Comparison of ENCODE assay signal across 17 cellular contexts in the genomic region with DNA sequence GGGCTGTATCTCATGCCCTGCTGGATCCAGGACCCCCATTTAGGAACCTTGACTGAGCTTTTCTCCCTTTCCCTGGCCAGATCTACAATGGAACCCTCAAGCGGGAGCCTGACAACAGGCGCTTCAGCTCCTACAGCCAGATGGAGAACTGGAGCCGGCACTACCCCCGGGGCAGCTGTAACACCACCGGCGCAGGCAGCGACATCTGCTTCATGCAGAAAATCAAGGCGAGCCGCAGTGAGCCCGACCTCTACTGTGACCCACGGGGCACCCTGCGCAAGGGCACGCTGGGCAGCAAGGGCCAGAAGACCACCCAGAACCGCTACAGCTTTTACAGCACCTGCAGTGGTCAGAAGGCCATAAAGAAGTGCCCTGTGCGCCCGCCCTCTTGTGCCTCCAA. TPM values are rescaled to one million over a fixed set of nuclear protein-coding genes. Genes with fewer than 3 reads are reported as not detected.
DNase-seq lines count a peak whose midpoint lies in the region; ATAC-seq and TF ChIP-seq lines count a peak whose summit lies in the region.
"Had no signal": no experiment of that assay in that cellular context is flagged by ENCODE, and none has a peak within 500 bp of the region (broad histone marks: within the 10 kb centered on the region; RNA-seq: fewer than 3 reads in every experiment).

No MANE protein-coding gene starts in this region.

- TF ChIP-seq CTCF in BE2C (IDR thresholded peaks at IDR 0.05; ENCODE audit: low read depth, low read length), result no peak
- TF ChIP-seq CTCF in mammary epithelial cell (conservative IDR thresholded peaks at IDR 0.05 in 1 of 2, IDR thresholded peaks at IDR 0.05 in 1 of 2; ENCODE audit: extremely low read depth in 1 of 2, insufficient read depth in 1 of 2, low read depth in 1 of 2, low read length in 2 of 2), result no peak
- no peak for TF ChIP-seq CTCF in lower lobe of right lung (IDR thresholded peaks at IDR 0.05)

- H3K27me3 ChIP-seq in BE2C, result no peaks in the 10 kb centered on the region
- no peaks in the 10 kb centered on the region for H3K27me3 ChIP-seq in mammary epithelial cell (ENCODE audit: insufficient read depth, low read length)
- H3K27me3 ChIP-seq in lower lobe of right lung (ENCODE audit: low read depth), result no peaks in the 10 kb centered on the region

- in situ Hi-C loops in mammary epithelial cell (cut with MboI; ENCODE audit: low sequenced_read_pairs in 2 of 2), result no loop called here

- dilution Hi-C loops in mammary epithelial cell (cut with HindIII; ENCODE audit: low sequenced_read_pairs), result no loop called here

- ATAC-seq in lower lobe of right lung, result no peak
- ATAC-seq in HG02642 (IDR thresholded peaks at IDR 0.05; ENCODE audit: poor library complexity, unreplicated experiment), result no peak
- ATAC-seq: A549, HepG2 had no signal

- WGBS in mammary epithelial cell (ENCODE audit: low coverage, missing lambda C conversion rate), result 97% methylated on average over 11 of the region's 16 CpGs

- intact Hi-C loops in mammary epithelial cell (cut with micrococcal nuclease) (no loop called here), lower lobe of right lung (cut with DNase I) (no loop called here)

- BruUV-seq in mammary epithelial cell (replicated peaks; lab: Mats Ljungman, UMichigan), result no TSS peak

- no peak overlapping the region for H2AFZ ChIP-seq in mammary epithelial cell (ENCODE audit: low read depth, low read length)
- H2AFZ ChIP-seq: PC-9 had no signal

- DNase-seq in BE2C (peak; percentile 54), NCI-H1694 treated with DMSO at 0.1 percent for 48 hours (lab: John Stamatoyannopoulos, UW) (peak; percentile 65), mammary epithelial cell (no peak), lower lobe of right lung (peak; percentile 31), NCI-H1048 (lab: John Stamatoyannopoulos, UW) (no peak), NCI-H1417 (lab: John Stamatoyannopoulos, UW) (no peak), NOMO-1 treated with dmso at 0.1 percent for 144 hours (lab: John Stamatoyannopoulos, UW; ENCODE audit: unreplicated experiment) (no peak)
- DNase-seq: KBM-7, NCI-H2081, NCI-H774, PC-9 had no signal

- H3K36me3 ChIP-seq in BE2C (no peaks in the 10 kb centered on the region), mammary epithelial cell (ENCODE audit: insufficient read depth, low read length) (peaks cover 30% of the 10 kb centered on the region), lower lobe of right lung (no peaks in the 10 kb centered on the region)
- H3K36me3 ChIP-seq: SJSA1 had no signal

- H3K9me3 ChIP-seq in BE2C, result no peaks in the 10 kb centered on the region
- no peaks in the 10 kb centered on the region for H3K9me3 ChIP-seq in mammary epithelial cell (replicated peaks; ENCODE audit: insufficient read depth, low read length)
- no peaks in the 10 kb centered on the region for H3K9me3 ChIP-seq in lower lobe of right lung
- H3K9me3 ChIP-seq: A549, SJSA1 had no signal

- H3K9ac ChIP-seq in mammary epithelial cell (ENCODE audit: insufficient read depth, low read length), result no peak overlapping the region

- H3K27ac ChIP-seq in mammary epithelial cell (ENCODE audit: insufficient read depth, low read depth, low read length), result peak overlapping the region; percentile 98
- H3K27ac ChIP-seq in lower lobe of right lung, result no peak overlapping the region
- H3K27ac ChIP-seq: A549, PC-9, SJSA1 had no signal

- H3K4me1 ChIP-seq in BE2C, result peaks cover 25% of the 10 kb centered on the region
- H3K4me1 ChIP-seq in mammary epithelial cell (ENCODE audit: insufficient read depth, low read length), result peaks cover 58% of the 10 kb centered on the region
- H3K4me1 ChIP-seq in lower lobe of right lung, result peaks cover 38% of the 10 kb centered on the region
- H3K4me1 ChIP-seq: SJSA1 had no signal

- no peaks in the 10 kb centered on the region for H4K20me1 ChIP-seq in mammary epithelial cell (ENCODE audit: insufficient read depth, low read length)

- no peak overlapping the region for H3K4me3 ChIP-seq in BE2C (ENCODE audit: low read depth, low read length)
- no peak overlapping the region for H3K4me3 ChIP-seq in mammary epithelial cell (replicated peaks in 1 of 3; ENCODE audit: insufficient read depth in 1 of 3, low read depth in 2 of 3, low read length in 3 of 3)
- no peak overlapping the region for H3K4me3 ChIP-seq in lower lobe of right lung
- H3K4me3 ChIP-seq: A549, PC-9, SJSA1 had no signal

- H3K4me2 ChIP-seq in mammary epithelial cell (ENCODE audit: insufficient read depth, low read depth, low read length), result no peak overlapping the region
- H3K4me2 ChIP-seq: A549, PC-9 had no signal

- CTCF ChIA-PET in mammary epithelial cell (lab: Charles Lee; ENCODE audit: low non-redundant PET), result no interaction called here

- peaks cover 79% of the 10 kb centered on the region for H3K79me2 ChIP-seq in mammary epithelial cell (ENCODE audit: insufficient read depth, low read length)

RNA-seq across cellular contexts. Expression of gene PKP1, which starts 29.8 kb away (rescaled TPM):
- polyA plus RNA-seq in BE2C (2012; ENCODE audit: insufficient read depth, insufficient read length, low read depth), result 0.93 TPM
- 100 to 1,000 TPM; 102 to 201 TPM for total RNA-seq in mammary epithelial cell
- polyA plus RNA-seq in mammary epithelial cell, result 155 TPM
- 253 TPM for polyA minus RNA-seq in mammary epithelial cell
- 2.2 TPM for total RNA-seq in lower lobe of right lung
- total RNA-seq: H4, HepG2, SJSA1 had no signal
- polyA plus RNA-seq: A549, CD14-positive monocyte, HepG2 had no signal

Comparison
In these comparisons a context has a peak if more than half of its experiments do, and no peak if none do; other contexts are left out.
1. DNase-seq: peak in BE2C (single experiment), NCI-H1694 treated with DMSO at 0.1 percent for 48 hours (single experiment) and lower lobe of right lung (single experiment); none in mammary epithelial cell (single experiment), NCI-H1048 (single experiment), NCI-H1417 (0 of 3) and NOMO-1 treated with dmso at 0.1 percent for 144 hours (single experiment).
2. RNA of gene PKP1, which starts 29.8 kb away (total RNA-seq): 102 to 201 TPM in mammary epithelial cell; 2.2 TPM in lower lobe of right lung (single experiment); every median in the first group is over 10 times any median in the second.